Comparison of ENCODE assay signal across 8 cellular contexts in genomic region chr17:7856840-7857723, GRCh38. TPM values are rescaled to one million over a fixed set of nuclear protein-coding genes. Genes with fewer than 3 reads are reported as not detected.
DNase-seq lines count a peak whose midpoint lies in the region; ATAC-seq and TF ChIP-seq lines count a peak whose summit lies in the region.

Gene NAA38, minus strand, starts transcription at chr17:7857559. Its CDS starts 96 bp downstream, at chr17:7857463.

- H3K27ac ChIP-seq in ovary, result peak within 1 kb of the TSS; percentile 84 to 85
- H3K27ac ChIP-seq in tibial artery, result peak within 1 kb of the TSS; percentile 89 to 90

- H3K4me3 ChIP-seq in ovary (peak within 1 kb of the TSS; percentile 71), tibial artery (peak within 1 kb of the TSS; percentile 66 to 77)

- H3K27me3 ChIP-seq in ovary (no peaks in the 10 kb centered on the region), tibial artery (no peaks in the 10 kb centered on the region)

- WGBS in ovary, 3 donors, result 0 to 1% (median 0%) methylated on average over 59 to 62 of the region's 62 CpGs

- no peak within 1 kb of the TSS for H3K27ac Mint-ChIP-seq in activated naive CD8-positive, alpha-beta T cell treated with anti-CD3 and anti-CD28 coated beads for 36 hours

- H3K4me1 ChIP-seq in ovary (ENCODE audit: insufficient read depth) (peaks cover 6% of the 10 kb centered on the region), tibial artery (peaks cover 0 to 40% (median 36%) of the 10 kb centered on the region in 4 donors)

- H3K9me3 ChIP-seq in ovary, result no peaks in the 10 kb centered on the region
- H3K9me3 ChIP-seq in tibial artery, result no peaks in the 10 kb centered on the region

- TF ChIP-seq POLR2A in GM10847 (IDR thresholded peaks at IDR 0.05; ENCODE audit: extremely low read depth, insufficient read length) (peak; percentile 29), ovary (IDR thresholded peaks at IDR 0.05) (peak; percentile 29)

- DNase-seq in NCI-H1092 (lab: John Stamatoyannopoulos, UW), result peak; percentile 98
- DNase-seq in activated naive CD8-positive, alpha-beta T cell treated with anti-CD3 and anti-CD28 coated beads for 36 hours, result peak; percentile 93
- peak; percentile 90 to 99 (median 97) for DNase-seq in head of caudate nucleus
- DNase-seq in ovary, result peak; percentile 95 to 98 (median 97)
- peak; percentile 97 to 99 for DNase-seq in tibial artery

- peaks cover 27% of the 10 kb centered on the region for H3K4me1 Mint-ChIP-seq in activated naive CD8-positive, alpha-beta T cell treated with anti-CD3 and anti-CD28 coated beads for 36 hours

- H3K4me3 Mint-ChIP-seq in activated naive CD8-positive, alpha-beta T cell treated with anti-CD3 and anti-CD28 coated beads for 36 hours, result no peak within 1 kb of the TSS

- no peaks in the 10 kb centered on the region for H3K36me3 ChIP-seq in ovary
- H3K36me3 ChIP-seq in tibial artery, result peaks cover 9 to 19% (median 16%) of the 10 kb centered on the region in 3 donors

- ATAC-seq in HG02610 (IDR thresholded peaks at IDR 0.05; ENCODE audit: unreplicated experiment), result peak; percentile 75
- peak; percentile 90 for ATAC-seq in SK-N-SH treated with all-trans-retinoic acid at 6 μM for 48 hours

- H3K27me3 Mint-ChIP-seq in activated naive CD8-positive, alpha-beta T cell treated with anti-CD3 and anti-CD28 coated beads for 36 hours, result no peaks in the 10 kb centered on the region

- TF ChIP-seq CTCF in ovary (IDR thresholded peaks at IDR 0.05) (peak in 2 of 3 donors; percentile 49 to 76), tibial artery (IDR thresholded peaks at IDR 0.05) (peak; percentile 10 to 53)

- H3K9me3 Mint-ChIP-seq in activated naive CD8-positive, alpha-beta T cell treated with anti-CD3 and anti-CD28 coated beads for 36 hours, result no peaks in the 10 kb centered on the region

- intact Hi-C loops in head of caudate nucleus (cut with DNase I) (loop anchor here (5.0 kb wide), 2 partner anchors 35 to 130 kb away; no protein-coding TSS in a partner anchor), ovary (cut with DNase I) (loop anchor here (5.0 to 10.0 kb wide), 2 partner anchors 35 to 112 kb away; no protein-coding TSS in a partner anchor), tibial artery (cut with DNase I; ENCODE audit: low total_unique reads) (loop anchor here (10.0 kb wide), 1 partner anchor 112 kb away; no protein-coding TSS in a partner anchor)

- TF ChIP-seq EP300 in ovary (IDR thresholded peaks at IDR 0.05), result no peak

- peaks cover 12% of the 10 kb centered on the region for H3K36me3 Mint-ChIP-seq in activated naive CD8-positive, alpha-beta T cell treated with anti-CD3 and anti-CD28 coated beads for 36 hours

TF ChIP-seq in SK-N-SH treated with all-trans-retinoic acid at 6 μM for 48 hours, 23 proteins besides CTCF, POLR2A, EP300 and RAD21:
- TF ChIP-seq BACH2 (CRISPR knock-in tag; IDR thresholded peaks at IDR 0.05; ENCODE audit: borderline replicate concordance) (no peak), GLIS3 (CRISPR knock-in tag; IDR thresholded peaks at IDR 0.05) (peak; percentile 57; the same call in 1 of the 2 replicates), CSRNP3 (CRISPR knock-in tag; IDR thresholded peaks at IDR 0.05) (no peak), TSHZ2 (CRISPR knock-in tag; IDR thresholded peaks at IDR 0.05) (peak; percentile 73), ZC3H10 (CRISPR knock-in tag; IDR thresholded peaks at IDR 0.05) (no peak), ZNF8 (CRISPR knock-in tag; IDR thresholded peaks at IDR 0.05) (no peak), CSDC2 (CRISPR knock-in tag; IDR thresholded peaks at IDR 0.05) (0 out of 2 replicates have a peak, but pooled peaks have one; percentile 56), ZFP3 (CRISPR knock-in tag; IDR thresholded peaks at IDR 0.05) (peak; percentile 63), ZFP30 (CRISPR knock-in tag; IDR thresholded peaks at IDR 0.05) (no peak)

RNA-seq across cellular contexts. Expression of gene NAA38, which starts in this region (rescaled TPM):
- 10 to 100 TPM; 65.2 to 66.6 TPM for total RNA-seq in activated naive CD8-positive, alpha-beta T cell treated with anti-CD3 and anti-CD28 coated beads for 36 hours
- total RNA-seq in ovary, result 10 to 100 TPM; 46.4 to 82.8 (median 54.6) TPM
- 10 to 100 TPM in 1 of 2 donors, 1 to 10 TPM in 1; 4.6 to 59.1 TPM for polyA plus RNA-seq in ovary

Comparison
In these comparisons a context has a peak if more than half of its experiments do, and no peak if none do; other contexts are left out.
1. Peak in every context shown above with its lines: DNase-seq, ATAC-seq, H3K4me3 ChIP-seq and H3K27ac ChIP-seq.